24 cellular contexts compared by ENCODE assay signal in the genomic region with DNA sequence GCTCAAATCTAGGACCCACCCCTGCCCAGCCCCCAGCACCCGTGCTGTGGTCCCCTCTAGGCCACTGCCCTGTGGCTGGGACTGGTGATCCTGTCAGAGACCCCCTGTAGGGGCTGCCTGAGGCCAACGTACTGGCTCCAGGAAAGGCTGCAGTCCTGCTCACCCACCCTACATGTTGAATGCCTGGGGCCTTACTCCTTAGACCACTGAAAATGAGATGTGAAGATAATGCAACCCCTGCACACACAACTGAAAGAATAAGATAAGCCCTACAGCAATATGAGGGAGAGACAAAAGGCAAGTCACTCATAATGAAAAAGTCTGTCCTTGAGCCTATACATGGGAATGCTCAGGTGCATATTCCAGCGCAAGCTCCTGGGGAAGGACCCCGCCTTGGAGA. TPM values are rescaled to one million over a fixed set of nuclear protein-coding genes. Genes with fewer than 3 reads are reported as not detected.
"Had no signal": no experiment of that assay in that cellular context is flagged by ENCODE, and none has a peak within 500 bp of the region (broad histone marks: within the 10 kb centered on the region; RNA-seq: fewer than 3 reads in every experiment).

No MANE protein-coding gene starts in this region.

- ATAC-seq: Panc1, PC-3 had no signal

- H3K27ac ChIP-seq: HL-60, RWPE1 had no signal

- H3K9ac ChIP-seq: SK-N-SH had no signal

- H3K4me3 Mint-ChIP-seq: IgD-negative memory B cell had no signal

- DNase-seq: KBM-7, MV-4-11, NCI-H1048, NCI-H1105, NCI-H1417, NCI-H1436 treated with DMSO at 0.1 percent for 48 hours, NCI-H1694, NCI-H187 treated with DMSO at 0.1 percent for 48 hours, NCI-H2029 treated with DMSO at 0.1 percent for 48 hours, NCI-H2171 treated with DMSO at 0.1 percent for 48 hours, NCI-H345, NCI-H446 treated with DMSO at 0.1 percent for 48 hours, NCI-H510A treated with DMSO at 0.1 percent for 48 hours, NCI-H526 treated with DMSO at 0.1 percent for 48 hours, NCI-H774, PC-3, SHP77, SK-N-SH had no signal

- H3K9me3 ChIP-seq: SK-N-SH had no signal

- FAIRE-seq: HTR-8/SVneo had no signal

- H3K36me3 Mint-ChIP-seq: IgD-negative memory B cell had no signal

- H3K9me3 Mint-ChIP-seq: IgD-negative memory B cell had no signal

- H3K27ac Mint-ChIP-seq: IgD-negative memory B cell had no signal

- H3K4me2 ChIP-seq: SK-N-SH had no signal

RNA-seq across cellular contexts. Expression of gene WNK2, which starts 12.7 kb away (rescaled TPM):
- total RNA-seq: LHCN-M2 had no signal
